ENCODE assay signal across 16 cellular contexts in the genomic region with DNA sequence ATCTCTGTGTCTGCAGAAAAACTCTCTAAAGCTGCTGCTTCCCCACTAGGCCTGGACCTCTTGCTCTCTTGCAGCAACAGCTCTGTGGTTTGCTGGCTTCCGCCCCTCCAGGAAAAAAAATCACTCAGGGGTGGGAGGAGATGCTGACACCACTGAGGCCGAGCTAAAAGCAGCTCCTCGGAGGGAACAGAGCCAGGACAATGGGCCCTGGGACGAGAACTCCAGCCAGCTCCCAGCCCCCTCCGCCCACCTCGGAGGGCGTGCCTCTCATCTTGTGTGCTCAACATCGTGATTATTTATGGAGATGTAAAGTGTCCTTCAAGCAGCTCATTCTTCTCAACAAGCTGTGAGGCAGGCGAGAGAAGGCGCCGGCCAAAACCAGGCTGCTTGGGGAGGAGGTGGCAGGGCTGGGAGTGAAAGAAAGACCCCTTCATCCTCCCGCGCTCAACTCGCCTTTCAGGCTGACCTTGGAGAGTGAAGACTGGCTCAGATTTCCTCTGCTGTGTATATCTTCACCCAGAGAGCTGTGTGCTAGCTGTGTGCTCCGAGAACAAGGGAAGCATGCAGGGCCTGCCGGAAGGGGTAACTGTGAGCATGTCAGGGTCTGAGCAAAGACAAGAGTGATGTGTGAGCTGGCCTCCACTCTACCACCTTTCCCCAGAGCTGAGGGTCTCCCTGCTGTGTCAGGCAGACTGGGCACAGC. TPM values are rescaled to one million over a fixed set of nuclear protein-coding genes. Genes with fewer than 3 reads are reported as not detected.
DNase-seq lines count a peak whose midpoint lies in the region; ATAC-seq and TF ChIP-seq lines count a peak whose summit lies in the region.
"Had no signal": no experiment of that assay in that cellular context is flagged by ENCODE, and none has a peak within 500 bp of the region (broad histone marks: within the 10 kb centered on the region; RNA-seq: fewer than 3 reads in every experiment).

No MANE protein-coding gene starts in this region.

- peak; percentile 52 to 85 (median 69) for ATAC-seq in T-cell (replicated peaks in 1 of 4)

- H3K36me3 Mint-ChIP-seq in activated naive CD4-positive, alpha-beta T cell treated with anti-CD3 and anti-CD28 coated beads, Interleukin-2, amount 10 ng/mL, durations not matched to agents 7 days and 5 days, result no peaks in the 10 kb centered on the region
- no peaks in the 10 kb centered on the region for H3K36me3 Mint-ChIP-seq in T-cell

- POLR2A ChIA-PET in T-cell (lab: Charles Lee), result no interaction called here

- peak; percentile 65 for DNase-seq in activated naive CD4-positive, alpha-beta T cell treated with anti-CD3 and anti-CD28 coated beads, Interleukin-2, amount 10 ng/mL, durations not matched to agents 7 days and 5 days
- DNase-seq in activated naive CD4-positive, alpha-beta T cell treated with anti-CD3 and anti-CD28 coated beads, Interleukin-2, amount 50 U/mL, for 16 hours, result no peak
- DNase-seq in T-cell (peak in 27 of 34 experiments; percentile 3 to 45 (median 14)), fibroblast of pulmonary artery (ENCODE audit: low read depth) (peak; percentile 1), superior temporal gyrus (ENCODE audit: extremely low spot score) (peak; percentile 29), NCI-H526 treated with DMSO at 0.1 percent for 48 hours (lab: John Stamatoyannopoulos, UW) (no peak), NCI-H1694 treated with DMSO at 0.1 percent for 48 hours (lab: John Stamatoyannopoulos, UW) (no peak), NCI-H446 treated with DMSO at 0.1 percent for 48 hours (lab: John Stamatoyannopoulos, UW) (no peak)
- DNase-seq: activated CD4-positive, CD25-positive, alpha-beta regulatory T cell; amniotic stem cell; effector CD8-positive, alpha-beta T cell; mammary epithelial cell; NCI-H2029; retina had no signal

- H3K4me3 ChIP-seq in fibroblast of pulmonary artery (replicated peaks; ENCODE audit: low read depth, low read length), result no peak overlapping the region
- H3K4me3 ChIP-seq: hepatocyte, upper lobe of left lung had no signal

- peaks cover 16% of the 10 kb centered on the region for H3K27me3 Mint-ChIP-seq in activated naive CD4-positive, alpha-beta T cell treated with anti-CD3 and anti-CD28 coated beads, Interleukin-2, amount 10 ng/mL, durations not matched to agents 7 days and 5 days
- H3K27me3 Mint-ChIP-seq in T-cell, result peaks cover 2 to 13% of the 10 kb centered on the region in 2 donors

- peaks cover 23% of the 10 kb centered on the region for H3K4me1 Mint-ChIP-seq in activated naive CD4-positive, alpha-beta T cell treated with anti-CD3 and anti-CD28 coated beads, Interleukin-2, amount 10 ng/mL, durations not matched to agents 7 days and 5 days
- H3K4me1 Mint-ChIP-seq in T-cell, result peaks cover 20 to 25% (median 24%) of the 10 kb centered on the region in 3 donors

- H3K27ac Mint-ChIP-seq in activated naive CD4-positive, alpha-beta T cell treated with anti-CD3 and anti-CD28 coated beads, Interleukin-2, amount 10 ng/mL, durations not matched to agents 7 days and 5 days, result peak overlapping the region; percentile 65
- H3K27ac Mint-ChIP-seq in T-cell, result peak overlapping the region; percentile 70 to 83

- H3K9me3 Mint-ChIP-seq in activated naive CD4-positive, alpha-beta T cell treated with anti-CD3 and anti-CD28 coated beads, Interleukin-2, amount 10 ng/mL, durations not matched to agents 7 days and 5 days, result peaks cover 1% of the 10 kb centered on the region
- H3K9me3 Mint-ChIP-seq in T-cell, result no peaks in the 10 kb centered on the region

- TF ChIP-seq CTCF in fibroblast of pulmonary artery (IDR thresholded peaks at IDR 0.05; ENCODE audit: low read length, missing control alignments), result no peak

- CTCF ChIA-PET in activated naive CD4-positive, alpha-beta T cell treated with anti-CD3 and anti-CD28 coated beads, Interleukin-2, amount 10 ng/mL, durations not matched to agents 7 days and 5 days (lab: Charles Lee), result no interaction called here
- CTCF ChIA-PET in T-cell (lab: Charles Lee), result no interaction called here

- no peak overlapping the region for H3K4me3 Mint-ChIP-seq in activated naive CD4-positive, alpha-beta T cell treated with anti-CD3 and anti-CD28 coated beads, Interleukin-2, amount 10 ng/mL, durations not matched to agents 7 days and 5 days
- H3K4me3 Mint-ChIP-seq in T-cell, result peak overlapping the region; percentile 25 to 74 (median 50)

RNA-seq across cellular contexts. Expression of gene LRFN2, which starts 53.6 kb away (rescaled TPM):
- total RNA-seq in T-cell, result 1 to 10 TPM in 2 of 5 donors, under 1 TPM in 3; 0.12 to 1.7 (median 0.92) TPM
- total RNA-seq: mammary epithelial cell had no signal

Comparison
In these comparisons a context has a peak if more than half of its experiments do, and no peak if none do; other contexts are left out.
1. DNase-seq: peak in activated naive CD4-positive, alpha-beta T cell treated with anti-CD3 and anti-CD28 coated beads, Interleukin-2, amount 10 ng/mL, durations not matched to agents 7 days and 5 days (single experiment), T-cell (27 of 34), fibroblast of pulmonary artery (single experiment) and superior temporal gyrus (single experiment); none in activated naive CD4-positive, alpha-beta T cell treated with anti-CD3 and anti-CD28 coated beads, Interleukin-2, amount 50 U/mL, for 16 hours (single experiment), NCI-H526 treated with DMSO at 0.1 percent for 48 hours (single experiment), NCI-H1694 treated with DMSO at 0.1 percent for 48 hours (single experiment) and NCI-H446 treated with DMSO at 0.1 percent for 48 hours (single experiment).